In the genomic region with DNA sequence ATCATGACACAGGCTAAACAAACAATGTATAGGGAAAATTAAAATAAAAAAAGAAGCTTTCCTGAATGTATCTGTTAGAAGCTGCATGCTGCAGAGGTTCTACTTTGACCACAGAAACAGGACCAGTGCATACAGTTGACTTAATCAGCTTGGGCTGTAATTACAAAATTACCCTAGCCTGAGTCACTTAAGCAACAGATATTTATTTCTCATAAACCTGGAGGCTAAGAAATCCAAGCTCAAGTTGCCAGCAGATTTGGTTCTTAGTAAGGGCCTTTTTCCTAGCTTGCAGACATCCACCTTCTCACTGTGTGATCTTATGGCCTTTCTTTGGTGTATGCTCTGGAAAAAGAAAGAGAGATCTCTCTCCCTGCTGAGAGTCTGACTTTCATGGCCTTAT, we compare ENCODE assay signal across 35 cellular contexts.
"Had no signal": no experiment of that assay in that cellular context is flagged by ENCODE, and none has a peak within 500 bp of the region (broad histone marks: within the 10 kb centered on the region; RNA-seq: fewer than 3 reads in every experiment).

No MANE protein-coding gene starts in this region.

- H3K27me3 ChIP-seq: adrenal gland, ascending aorta, breast epithelium, esophagus muscularis mucosa, gastroesophageal sphincter, heart right ventricle, hepatocyte had no signal

- DNase-seq: activated B cell treated with CpG ODN at 0.5 μM for 24 hours; activated CD4-positive, alpha-beta T cell treated with anti-CD3 and anti-CD28 coated beads for 48 hours; activated CD4-positive, alpha-beta T cell treated with anti-CD3 and anti-CD28 coated beads, Interleukin-2, amount 50 U/mL, for 1 hour; activated CD4-positive, alpha-beta T cell treated with anti-CD3 and anti-CD28 coated beads, Interleukin-2, amount 50 U/mL, for 48 hours; activated CD8-positive, alpha-beta memory T cell treated with anti-CD3 and anti-CD28 coated beads for 24 hours; activated CD8-positive, alpha-beta T cell treated with anti-CD3 and anti-CD28 coated beads for 36 hours; activated effector memory CD4-positive, alpha-beta T cell treated with Interleukin-2 at 50 U/mL for 16 hours; activated gamma-delta T cell treated with Interleukin-2 at 50 U/mL for 16 hours; activated naive CD4-positive, alpha-beta T cell treated with anti-CD3 and anti-CD28 coated beads for 36 hours; activated naive CD8-positive, alpha-beta T cell treated with anti-CD3 and anti-CD28 coated beads for 36 hours; activated naive CD8-positive, alpha-beta T cell treated with anti-CD3 and anti-CD28 coated beads, Interleukin-2, amount 50 U/mL, for 24 hours; activated T-cell treated with anti-CD3 and anti-CD28 coated beads, Interleukin-2, amount 50 U/mL, for 4 hours; adrenal gland; dorsolateral prefrontal cortex; effector memory CD4-positive, alpha-beta T cell; endodermal cell; erythroblast; foreskin melanocyte; heart right ventricle; T-helper 17 cell; T1000; WERI-Rb-1 had no signal

- ATAC-seq: activated CD4-positive, CD25-positive, alpha-beta regulatory T cell treated with anti-CD3 and anti-CD28 coated beads, Interleukin-2, amount 50 U/mL, for 24 hours; activated CD8-positive, alpha-beta T cell treated with anti-CD3 and anti-CD28 coated beads for 36 hours; activated naive CD8-positive, alpha-beta T cell treated with anti-CD3 and anti-CD28 coated beads, Interleukin-2, amount 50 U/mL, for 24 hours; activated T-cell treated with anti-CD3 and anti-CD28 coated beads, Interleukin-2, amount 50 U/mL, for 4 hours; activated T-helper 17 cell treated with anti-CD3 and anti-CD28 coated beads, Interleukin-2, amount 50 U/mL, for 72 hours; gastroesophageal sphincter; heart right ventricle; T-helper 17 cell had no signal

- H3K36me3 Mint-ChIP-seq: activated naive CD4-positive, alpha-beta T cell treated with anti-CD3 and anti-CD28 coated beads, Interleukin-2, amount 50 U/mL, for 24 hours; activated naive CD8-positive, alpha-beta T cell treated with anti-CD3 and anti-CD28 coated beads for 36 hours; brain had no signal

- H3K27ac Mint-ChIP-seq: activated B cell treated with CpG ODN at 0.5 μM for 24 hours; activated CD8-positive, alpha-beta T cell treated with anti-CD3 and anti-CD28 coated beads for 36 hours; activated naive CD4-positive, alpha-beta T cell treated with anti-CD3 and anti-CD28 coated beads for 36 hours; activated naive CD4-positive, alpha-beta T cell treated with anti-CD3 and anti-CD28 coated beads, Interleukin-2, amount 50 U/mL, for 24 hours; activated naive CD8-positive, alpha-beta T cell treated with anti-CD3 and anti-CD28 coated beads for 36 hours; activated naive CD8-positive, alpha-beta T cell treated with anti-CD3 and anti-CD28 coated beads, Interleukin-2, amount 50 U/mL, for 24 hours; activated T-helper 17 cell treated with anti-CD3 and anti-CD28 coated beads, Interleukin-2, amount 50 U/mL, for 72 hours; brain; dendritic cell treated with granulocyte-macrophage colony-stimulating factor and Interleukin-4, amounts not matched to agents 40 ng/mL and 50 ng/mL, for 4 days; endodermal cell; T-helper 17 cell; T-helper 2 cell treated with Interferon-gamma antibody and Interleukin-4, amounts not matched to agents 5 μg/mL and 100 μg/mL, for 36 hours had no signal

- H3K79me2 ChIP-seq: hepatocyte had no signal

- H3K4me1 Mint-ChIP-seq: activated B cell treated with CpG ODN at 0.5 μM for 24 hours; activated naive CD4-positive, alpha-beta T cell treated with anti-CD3 and anti-CD28 coated beads, Interleukin-2, amount 50 U/mL, for 24 hours; activated naive CD8-positive, alpha-beta T cell treated with anti-CD3 and anti-CD28 coated beads for 36 hours; activated naive CD8-positive, alpha-beta T cell treated with anti-CD3 and anti-CD28 coated beads, Interleukin-2, amount 50 U/mL, for 24 hours; activated T-helper 17 cell treated with anti-CD3 and anti-CD28 coated beads, Interleukin-2, amount 50 U/mL, for 72 hours; brain; central memory CD8-positive, alpha-beta T cell; T-helper 17 cell had no signal

- H3K4me1 ChIP-seq: adrenal gland, ascending aorta, breast epithelium, esophagus muscularis mucosa, gastroesophageal sphincter, heart right ventricle had no signal

- H3K27me3 Mint-ChIP-seq: activated B cell treated with CpG ODN at 0.5 μM for 24 hours; activated CD8-positive, alpha-beta T cell treated with anti-CD3 and anti-CD28 coated beads for 36 hours; activated naive CD4-positive, alpha-beta T cell treated with anti-CD3 and anti-CD28 coated beads, Interleukin-2, amount 50 U/mL, for 24 hours; activated naive CD8-positive, alpha-beta T cell treated with anti-CD3 and anti-CD28 coated beads for 36 hours; activated naive CD8-positive, alpha-beta T cell treated with anti-CD3 and anti-CD28 coated beads, Interleukin-2, amount 50 U/mL, for 24 hours; activated T-helper 17 cell treated with anti-CD3 and anti-CD28 coated beads, Interleukin-2, amount 50 U/mL, for 72 hours; brain; central memory CD8-positive, alpha-beta T cell; dendritic cell treated with granulocyte-macrophage colony-stimulating factor and Interleukin-4, amounts not matched to agents 40 ng/mL and 50 ng/mL, for 4 days; T-helper 17 cell had no signal

- H3K36me3 ChIP-seq: adrenal gland, ascending aorta, breast epithelium, esophagus muscularis mucosa, gastroesophageal sphincter, heart right ventricle, WERI-Rb-1 had no signal

- H3K9me3 ChIP-seq: adrenal gland, ascending aorta, esophagus muscularis mucosa, gastroesophageal sphincter had no signal

- H2AFZ ChIP-seq: hepatocyte had no signal

- H3K4me2 ChIP-seq: hepatocyte had no signal

- H3K27ac ChIP-seq: adrenal gland, ascending aorta, breast epithelium, coronary artery, dorsolateral prefrontal cortex, esophagus muscularis mucosa, gastroesophageal sphincter, heart right ventricle, hepatocyte, WERI-Rb-1 had no signal

- H3K4me3 Mint-ChIP-seq: activated B cell treated with CpG ODN at 0.5 μM for 24 hours; activated CD8-positive, alpha-beta T cell treated with anti-CD3 and anti-CD28 coated beads for 36 hours; activated naive CD4-positive, alpha-beta T cell treated with anti-CD3 and anti-CD28 coated beads for 36 hours; activated naive CD4-positive, alpha-beta T cell treated with anti-CD3 and anti-CD28 coated beads, Interleukin-2, amount 50 U/mL, for 24 hours; activated naive CD8-positive, alpha-beta T cell treated with anti-CD3 and anti-CD28 coated beads for 36 hours; activated naive CD8-positive, alpha-beta T cell treated with anti-CD3 and anti-CD28 coated beads, Interleukin-2, amount 50 U/mL, for 24 hours; activated T-cell treated with anti-CD3 and anti-CD28 coated beads, Interleukin-2, amount 50 U/mL, for 4 hours; activated T-helper 17 cell treated with anti-CD3 and anti-CD28 coated beads, Interleukin-2, amount 50 U/mL, for 72 hours; brain; central memory CD8-positive, alpha-beta T cell; dendritic cell treated with granulocyte-macrophage colony-stimulating factor and Interleukin-4, amounts not matched to agents 40 ng/mL and 50 ng/mL, for 4 days; endodermal cell; T-helper 17 cell; T-helper 2 cell treated with Interferon-gamma antibody and Interleukin-4, amounts not matched to agents 5 μg/mL and 100 μg/mL, for 36 hours had no signal

- H3K4me3 ChIP-seq: adrenal gland, ascending aorta, breast epithelium, coronary artery, dorsolateral prefrontal cortex, esophagus muscularis mucosa, gastroesophageal sphincter, heart right ventricle, hepatocyte had no signal
